Comparison of ENCODE assay signal across 1 cellular context in the genomic region with DNA sequence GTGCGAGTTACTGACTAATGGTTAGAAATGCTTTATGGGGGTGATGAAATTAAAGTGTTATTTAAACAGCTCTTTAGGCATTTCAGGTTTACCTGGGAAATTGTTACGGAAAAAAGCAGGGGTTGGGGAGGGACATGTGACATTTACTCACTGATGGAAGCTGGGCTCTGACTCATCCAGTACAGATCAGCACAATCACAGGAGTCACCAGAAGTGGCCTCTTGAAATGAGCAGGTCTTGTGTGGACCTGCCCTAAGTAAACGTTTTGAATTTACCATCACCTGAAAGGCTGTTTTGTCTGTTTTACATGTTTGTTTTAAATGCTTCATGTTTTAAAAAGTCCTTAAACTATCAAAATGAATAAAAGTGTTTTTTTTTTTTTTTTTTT.
A peak's percentile ranks its signal among the peaks of the same experiment; 100 is the strongest.
TF ChIP-seq lines count a peak whose summit lies in the region.

No MANE protein-coding gene starts in this region.

TF ChIP-seq in HepG2, 621 proteins besides CTCF, POLR2A, EP300 and RAD21 (continues in another document):
- TF ChIP-seq ZMYM2 (CRISPR knock-in tag; IDR thresholded peaks at IDR 0.05) (0 out of 2 replicates have a peak, but pooled peaks have one; percentile 5), YY1 (IDR thresholded peaks at IDR 0.05; ENCODE audit: insufficient read depth, insufficient replicate concordance, low read depth, low read length) (no peak), BRCA1 (CRISPR knock-in tag; IDR thresholded peaks at IDR 0.05) (0 out of 2 replicates have a peak, but pooled peaks have one; percentile 43), EHMT2 (IDR thresholded peaks at IDR 0.05; ENCODE audit: borderline replicate concordance, low read depth, low read length) (no peak), ZNF569 (CRISPR knock-in tag; IDR thresholded peaks at IDR 0.05; ENCODE audit: borderline replicate concordance) (no peak), ZNF432 (CRISPR knock-in tag; IDR thresholded peaks at IDR 0.05; ENCODE audit: borderline replicate concordance) (no peak), FOXA1 (IDR thresholded peaks at IDR 0.05) (no peak), FOXA1 (CRISPR knock-in tag; IDR thresholded peaks at IDR 0.05) (peak; percentile 7; the same call in 1 of the 2 replicates), RBM22 (optimal IDR thresholded peaks at IDR 0.05; ENCODE audit: low read length) (no peak), ASH2L (IDR thresholded peaks at IDR 0.05; ENCODE audit: insufficient read length, low read depth, low read length) (no peak), SOX13 (IDR thresholded peaks at IDR 0.05) (no peak), SOX13 (CRISPR knock-in tag; conservative IDR thresholded peaks at IDR 0.05 in 1 of 2, IDR thresholded peaks at IDR 0.05 in 1 of 2) (peak in 1 of 2 experiments; percentile 46; a peak in 1 of 4 replicates), FOSL1 (CRISPR knock-in tag; IDR thresholded peaks at IDR 0.05; ENCODE audit: borderline replicate concordance) (peak; percentile 46; the same call in 1 of the 2 replicates), GABPA (IDR thresholded peaks at IDR 0.05; ENCODE audit: low read depth, low read length) (no peak), GABPA (CRISPR knock-in tag; IDR thresholded peaks at IDR 0.05; ENCODE audit: low read depth) (no peak), TAF1 (CRISPR knock-in tag; IDR thresholded peaks at IDR 0.05) (0 out of 2 replicates have a peak, but pooled peaks have one; percentile 25), ZNF563 (CRISPR knock-in tag; IDR thresholded peaks at IDR 0.05) (no peak), HOXA5 (CRISPR knock-in tag; IDR thresholded peaks at IDR 0.05) (peak; percentile 27; the same call in 1 of the 2 replicates), NR2F6 (IDR thresholded peaks at IDR 0.05) (no peak), NR2F6 (CRISPR knock-in tag; IDR thresholded peaks at IDR 0.05) (peak; percentile 25; the same call in 1 of the 2 replicates), FOSL2 (CRISPR knock-in tag; IDR thresholded peaks at IDR 0.05) (peak; percentile 96)
- TF ChIP-seq, protein P1, sequence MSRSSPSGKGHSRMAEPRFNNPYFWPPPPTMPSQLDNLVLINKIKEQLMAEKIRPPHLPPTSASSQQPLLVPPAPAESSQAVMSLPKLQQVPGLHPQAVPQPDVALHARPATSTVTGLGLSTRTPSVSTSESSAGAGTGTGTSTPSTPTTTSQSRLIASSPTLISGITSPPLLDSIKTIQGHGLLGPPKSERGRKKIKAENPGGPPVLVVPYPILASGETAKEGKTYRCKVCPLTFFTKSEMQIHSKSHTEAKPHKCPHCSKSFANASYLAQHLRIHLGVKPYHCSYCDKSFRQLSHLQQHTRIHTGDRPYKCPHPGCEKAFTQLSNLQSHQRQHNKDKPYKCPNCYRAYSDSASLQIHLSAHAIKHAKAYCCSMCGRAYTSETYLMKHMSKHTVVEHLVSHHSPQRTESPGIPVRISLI (CRISPR knock-in tag; IDR thresholded peaks at IDR 0.05; ENCODE audit: borderline replicate concordance) = 0 out of 2 replicates have a peak, but pooled peaks have one; percentile 17
- TF ChIP-seq, protein P2, sequence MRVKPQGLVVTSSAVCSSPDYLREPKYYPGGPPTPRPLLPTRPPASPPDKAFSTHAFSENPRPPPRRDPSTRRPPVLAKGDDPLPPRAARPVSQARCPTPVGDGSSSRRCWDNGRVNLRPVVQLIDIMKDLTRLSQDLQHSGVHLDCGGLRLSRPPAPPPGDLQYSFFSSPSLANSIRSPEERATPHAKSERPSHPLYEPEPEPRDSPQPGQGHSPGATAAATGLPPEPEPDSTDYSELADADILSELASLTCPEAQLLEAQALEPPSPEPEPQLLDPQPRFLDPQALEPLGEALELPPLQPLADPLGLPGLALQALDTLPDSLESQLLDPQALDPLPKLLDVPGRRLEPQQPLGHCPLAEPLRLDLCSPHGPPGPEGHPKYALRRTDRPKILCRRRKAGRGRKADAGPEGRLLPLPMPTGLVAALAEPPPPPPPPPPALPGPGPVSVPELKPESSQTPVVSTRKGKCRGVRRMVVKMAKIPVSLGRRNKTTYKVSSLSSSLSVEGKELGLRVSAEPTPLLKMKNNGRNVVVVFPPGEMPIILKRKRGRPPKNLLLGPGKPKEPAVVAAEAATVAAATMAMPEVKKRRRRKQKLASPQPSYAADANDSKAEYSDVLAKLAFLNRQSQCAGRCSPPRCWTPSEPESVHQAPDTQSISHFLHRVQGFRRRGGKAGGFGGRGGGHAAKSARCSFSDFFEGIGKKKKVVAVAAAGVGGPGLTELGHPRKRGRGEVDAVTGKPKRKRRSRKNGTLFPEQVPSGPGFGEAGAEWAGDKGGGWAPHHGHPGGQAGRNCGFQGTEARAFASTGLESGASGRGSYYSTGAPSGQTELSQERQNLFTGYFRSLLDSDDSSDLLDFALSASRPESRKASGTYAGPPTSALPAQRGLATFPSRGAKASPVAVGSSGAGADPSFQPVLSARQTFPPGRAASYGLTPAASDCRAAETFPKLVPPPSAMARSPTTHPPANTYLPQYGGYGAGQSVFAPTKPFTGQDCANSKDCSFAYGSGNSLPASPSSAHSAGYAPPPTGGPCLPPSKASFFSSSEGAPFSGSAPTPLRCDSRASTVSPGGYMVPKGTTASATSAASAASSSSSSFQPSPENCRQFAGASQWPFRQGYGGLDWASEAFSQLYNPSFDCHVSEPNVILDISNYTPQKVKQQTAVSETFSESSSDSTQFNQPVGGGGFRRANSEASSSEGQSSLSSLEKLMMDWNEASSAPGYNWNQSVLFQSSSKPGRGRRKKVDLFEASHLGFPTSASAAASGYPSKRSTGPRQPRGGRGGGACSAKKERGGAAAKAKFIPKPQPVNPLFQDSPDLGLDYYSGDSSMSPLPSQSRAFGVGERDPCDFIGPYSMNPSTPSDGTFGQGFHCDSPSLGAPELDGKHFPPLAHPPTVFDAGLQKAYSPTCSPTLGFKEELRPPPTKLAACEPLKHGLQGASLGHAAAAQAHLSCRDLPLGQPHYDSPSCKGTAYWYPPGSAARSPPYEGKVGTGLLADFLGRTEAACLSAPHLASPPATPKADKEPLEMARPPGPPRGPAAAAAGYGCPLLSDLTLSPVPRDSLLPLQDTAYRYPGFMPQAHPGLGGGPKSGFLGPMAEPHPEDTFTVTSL (CRISPR knock-in tag; IDR thresholded peaks at IDR 0.05; ENCODE audit: borderline replicate concordance) = peak; percentile 60; the same call in 1 of the 2 replicates
- TF ChIP-seq, protein P3, sequence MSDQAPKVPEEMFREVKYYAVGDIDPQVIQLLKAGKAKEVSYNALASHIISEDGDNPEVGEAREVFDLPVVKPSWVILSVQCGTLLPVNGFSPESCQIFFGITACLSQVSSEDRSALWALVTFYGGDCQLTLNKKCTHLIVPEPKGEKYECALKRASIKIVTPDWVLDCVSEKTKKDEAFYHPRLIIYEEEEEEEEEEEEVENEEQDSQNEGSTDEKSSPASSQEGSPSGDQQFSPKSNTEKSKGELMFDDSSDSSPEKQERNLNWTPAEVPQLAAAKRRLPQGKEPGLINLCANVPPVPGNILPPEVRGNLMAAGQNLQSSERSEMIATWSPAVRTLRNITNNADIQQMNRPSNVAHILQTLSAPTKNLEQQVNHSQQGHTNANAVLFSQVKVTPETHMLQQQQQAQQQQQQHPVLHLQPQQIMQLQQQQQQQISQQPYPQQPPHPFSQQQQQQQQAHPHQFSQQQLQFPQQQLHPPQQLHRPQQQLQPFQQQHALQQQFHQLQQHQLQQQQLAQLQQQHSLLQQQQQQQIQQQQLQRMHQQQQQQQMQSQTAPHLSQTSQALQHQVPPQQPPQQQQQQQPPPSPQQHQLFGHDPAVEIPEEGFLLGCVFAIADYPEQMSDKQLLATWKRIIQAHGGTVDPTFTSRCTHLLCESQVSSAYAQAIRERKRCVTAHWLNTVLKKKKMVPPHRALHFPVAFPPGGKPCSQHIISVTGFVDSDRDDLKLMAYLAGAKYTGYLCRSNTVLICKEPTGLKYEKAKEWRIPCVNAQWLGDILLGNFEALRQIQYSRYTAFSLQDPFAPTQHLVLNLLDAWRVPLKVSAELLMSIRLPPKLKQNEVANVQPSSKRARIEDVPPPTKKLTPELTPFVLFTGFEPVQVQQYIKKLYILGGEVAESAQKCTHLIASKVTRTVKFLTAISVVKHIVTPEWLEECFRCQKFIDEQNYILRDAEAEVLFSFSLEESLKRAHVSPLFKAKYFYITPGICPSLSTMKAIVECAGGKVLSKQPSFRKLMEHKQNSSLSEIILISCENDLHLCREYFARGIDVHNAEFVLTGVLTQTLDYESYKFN (CRISPR knock-in tag; conservative IDR thresholded peaks at IDR 0.05) = 0 out of 2 replicates have a peak, but pooled peaks have one; percentile 17
- TF ChIP-seq, protein P4, sequence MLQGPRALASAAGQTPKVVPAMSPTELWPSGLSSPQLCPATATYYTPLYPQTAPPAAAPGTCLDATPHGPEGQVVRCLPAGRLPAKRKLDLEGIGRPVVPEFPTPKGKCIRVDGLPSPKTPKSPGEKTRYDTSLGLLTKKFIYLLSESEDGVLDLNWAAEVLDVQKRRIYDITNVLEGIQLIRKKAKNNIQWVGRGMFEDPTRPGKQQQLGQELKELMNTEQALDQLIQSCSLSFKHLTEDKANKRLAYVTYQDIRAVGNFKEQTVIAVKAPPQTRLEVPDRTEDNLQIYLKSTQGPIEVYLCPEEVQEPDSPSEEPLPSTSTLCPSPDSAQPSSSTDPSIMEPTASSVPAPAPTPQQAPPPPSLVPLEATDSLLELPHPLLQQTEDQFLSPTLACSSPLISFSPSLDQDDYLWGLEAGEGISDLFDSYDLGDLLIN (CRISPR knock-in tag; IDR thresholded peaks at IDR 0.05; ENCODE audit: borderline replicate concordance) = no peak
- TF ChIP-seq, protein P5, sequence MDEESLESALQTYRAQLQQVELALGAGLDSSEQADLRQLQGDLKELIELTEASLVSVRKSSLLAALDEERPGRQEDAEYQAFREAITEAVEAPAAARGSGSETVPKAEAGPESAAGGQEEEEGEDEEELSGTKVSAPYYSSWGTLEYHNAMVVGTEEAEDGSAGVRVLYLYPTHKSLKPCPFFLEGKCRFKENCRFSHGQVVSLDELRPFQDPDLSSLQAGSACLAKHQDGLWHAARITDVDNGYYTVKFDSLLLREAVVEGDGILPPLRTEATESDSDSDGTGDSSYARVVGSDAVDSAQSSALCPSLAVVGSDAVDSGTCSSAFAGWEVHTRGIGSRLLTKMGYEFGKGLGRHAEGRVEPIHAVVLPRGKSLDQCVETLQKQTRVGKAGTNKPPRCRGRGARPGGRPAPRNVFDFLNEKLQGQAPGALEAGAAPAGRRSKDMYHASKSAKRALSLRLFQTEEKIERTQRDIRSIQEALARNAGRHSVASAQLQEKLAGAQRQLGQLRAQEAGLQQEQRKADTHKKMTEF (CRISPR knock-in tag; IDR thresholded peaks at IDR 0.05) = peak; percentile 38; the same call in 1 of the 2 replicates
- TF ChIP-seq, protein P6, sequence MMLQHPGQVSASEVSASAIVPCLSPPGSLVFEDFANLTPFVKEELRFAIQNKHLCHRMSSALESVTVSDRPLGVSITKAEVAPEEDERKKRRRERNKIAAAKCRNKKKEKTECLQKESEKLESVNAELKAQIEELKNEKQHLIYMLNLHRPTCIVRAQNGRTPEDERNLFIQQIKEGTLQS (CRISPR knock-in tag; IDR thresholded peaks at IDR 0.05) = peak; percentile 60; the same call in 1 of the 2 replicates
- TF ChIP-seq, protein P7, sequence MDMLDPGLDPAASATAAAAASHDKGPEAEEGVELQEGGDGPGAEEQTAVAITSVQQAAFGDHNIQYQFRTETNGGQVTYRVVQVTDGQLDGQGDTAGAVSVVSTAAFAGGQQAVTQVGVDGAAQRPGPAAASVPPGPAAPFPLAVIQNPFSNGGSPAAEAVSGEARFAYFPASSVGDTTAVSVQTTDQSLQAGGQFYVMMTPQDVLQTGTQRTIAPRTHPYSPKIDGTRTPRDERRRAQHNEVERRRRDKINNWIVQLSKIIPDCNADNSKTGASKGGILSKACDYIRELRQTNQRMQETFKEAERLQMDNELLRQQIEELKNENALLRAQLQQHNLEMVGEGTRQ (IDR thresholded peaks at IDR 0.05; ENCODE audit: low read depth, low read length) = peak; percentile 44
- TF ChIP-seq, protein P7 (CRISPR knock-in tag; IDR thresholded peaks at IDR 0.05; ENCODE audit: borderline replicate concordance) = peak; percentile 20; the same call in 1 of the 2 replicates
- TF ChIP-seq, protein P8, sequence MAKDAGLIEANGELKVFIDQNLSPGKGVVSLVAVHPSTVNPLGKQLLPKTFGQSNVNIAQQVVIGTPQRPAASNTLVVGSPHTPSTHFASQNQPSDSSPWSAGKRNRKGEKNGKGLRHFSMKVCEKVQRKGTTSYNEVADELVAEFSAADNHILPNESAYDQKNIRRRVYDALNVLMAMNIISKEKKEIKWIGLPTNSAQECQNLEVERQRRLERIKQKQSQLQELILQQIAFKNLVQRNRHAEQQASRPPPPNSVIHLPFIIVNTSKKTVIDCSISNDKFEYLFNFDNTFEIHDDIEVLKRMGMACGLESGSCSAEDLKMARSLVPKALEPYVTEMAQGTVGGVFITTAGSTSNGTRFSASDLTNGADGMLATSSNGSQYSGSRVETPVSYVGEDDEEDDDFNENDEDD (CRISPR knock-in tag; IDR thresholded peaks at IDR 0.05; ENCODE audit: borderline replicate concordance) = no peak
- TF ChIP-seq, protein P9, sequence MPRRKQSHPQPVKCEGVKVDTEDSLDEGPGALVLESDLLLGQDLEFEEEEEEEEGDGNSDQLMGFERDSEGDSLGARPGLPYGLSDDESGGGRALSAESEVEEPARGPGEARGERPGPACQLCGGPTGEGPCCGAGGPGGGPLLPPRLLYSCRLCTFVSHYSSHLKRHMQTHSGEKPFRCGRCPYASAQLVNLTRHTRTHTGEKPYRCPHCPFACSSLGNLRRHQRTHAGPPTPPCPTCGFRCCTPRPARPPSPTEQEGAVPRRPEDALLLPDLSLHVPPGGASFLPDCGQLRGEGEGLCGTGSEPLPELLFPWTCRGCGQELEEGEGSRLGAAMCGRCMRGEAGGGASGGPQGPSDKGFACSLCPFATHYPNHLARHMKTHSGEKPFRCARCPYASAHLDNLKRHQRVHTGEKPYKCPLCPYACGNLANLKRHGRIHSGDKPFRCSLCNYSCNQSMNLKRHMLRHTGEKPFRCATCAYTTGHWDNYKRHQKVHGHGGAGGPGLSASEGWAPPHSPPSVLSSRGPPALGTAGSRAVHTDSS (CRISPR knock-in tag; conservative IDR thresholded peaks at IDR 0.05) = no peak
- TF ChIP-seq, protein P10, sequence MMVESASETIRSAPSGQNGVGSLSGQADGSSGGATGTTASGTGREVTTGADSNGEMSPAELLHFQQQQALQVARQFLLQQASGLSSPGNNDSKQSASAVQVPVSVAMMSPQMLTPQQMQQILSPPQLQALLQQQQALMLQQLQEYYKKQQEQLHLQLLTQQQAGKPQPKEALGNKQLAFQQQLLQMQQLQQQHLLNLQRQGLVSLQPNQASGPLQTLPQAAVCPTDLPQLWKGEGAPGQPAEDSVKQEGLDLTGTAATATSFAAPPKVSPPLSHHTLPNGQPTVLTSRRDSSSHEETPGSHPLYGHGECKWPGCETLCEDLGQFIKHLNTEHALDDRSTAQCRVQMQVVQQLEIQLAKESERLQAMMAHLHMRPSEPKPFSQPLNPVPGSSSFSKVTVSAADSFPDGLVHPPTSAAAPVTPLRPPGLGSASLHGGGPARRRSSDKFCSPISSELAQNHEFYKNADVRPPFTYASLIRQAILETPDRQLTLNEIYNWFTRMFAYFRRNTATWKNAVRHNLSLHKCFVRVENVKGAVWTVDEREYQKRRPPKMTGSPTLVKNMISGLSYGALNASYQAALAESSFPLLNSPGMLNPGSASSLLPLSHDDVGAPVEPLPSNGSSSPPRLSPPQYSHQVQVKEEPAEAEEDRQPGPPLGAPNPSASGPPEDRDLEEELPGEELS (CRISPR knock-in tag; IDR thresholded peaks at IDR 0.05) = 0 out of 2 replicates have a peak, but pooled peaks have one; percentile 42
